9 cellular contexts compared by ENCODE assay signal in the genomic region with DNA sequence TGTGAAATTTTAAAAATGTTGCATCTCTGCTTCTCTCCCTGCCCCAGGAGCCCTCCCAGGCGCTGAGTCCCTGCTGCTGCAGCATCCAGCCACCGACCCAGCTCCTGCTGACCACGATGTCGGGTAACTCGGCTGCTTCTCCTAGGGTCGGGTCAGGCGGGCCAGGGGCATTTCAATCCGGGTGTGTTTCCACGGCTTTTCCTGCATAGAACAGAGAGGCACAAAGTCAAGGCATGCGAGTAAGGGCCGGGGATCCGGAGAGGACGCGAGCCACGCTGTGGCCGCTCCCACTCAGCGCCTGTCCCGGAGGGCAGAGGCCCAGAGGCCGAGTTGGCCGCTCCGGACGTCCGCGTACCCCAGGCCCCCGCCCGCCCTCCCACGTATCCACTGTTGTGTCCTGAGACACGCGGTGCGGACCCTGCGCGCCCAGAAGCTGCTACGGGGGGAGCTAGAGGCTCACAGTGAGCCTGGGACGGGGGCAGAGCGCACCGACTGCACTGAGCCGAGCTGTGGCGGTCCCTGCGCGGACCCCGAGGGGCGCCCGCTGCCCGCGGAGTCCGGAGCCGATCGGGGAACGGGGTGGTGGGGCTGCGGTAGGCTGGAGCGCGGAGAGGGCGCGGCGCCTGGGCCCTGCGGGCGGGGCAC. TPM values are rescaled to one million over a fixed set of nuclear protein-coding genes. Genes with fewer than 3 reads are reported as not detected.
DNase-seq lines count a peak whose midpoint lies in the region; ATAC-seq, FAIRE-seq and TF ChIP-seq lines count a peak whose summit lies in the region.
"Had no signal": no experiment of that assay in that cellular context is flagged by ENCODE, and none has a peak within 500 bp of the region (broad histone marks: within the 10 kb centered on the region; RNA-seq: fewer than 3 reads in every experiment).

A gene with protein sequence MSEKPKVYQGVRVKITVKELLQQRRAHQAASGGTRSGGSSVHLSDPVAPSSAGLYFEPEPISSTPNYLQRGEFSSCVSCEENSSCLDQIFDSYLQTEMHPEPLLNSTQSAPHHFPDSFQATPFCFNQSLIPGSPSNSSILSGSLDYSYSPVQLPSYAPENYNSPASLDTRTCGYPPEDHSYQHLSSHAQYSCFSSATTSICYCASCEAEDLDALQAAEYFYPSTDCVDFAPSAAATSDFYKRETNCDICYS (plus strand): TSS at position 81 of the 645 bp plus-strand sequence. CDS start 36 bp downstream, at position 117.

- H3K4me3 ChIP-seq in keratinocyte (ENCODE audit: control insufficient read depth in 2 of 3, extremely low read depth in 1 of 3, insufficient read depth in 2 of 3, low read depth in 1 of 3, low read length in 3 of 3) (peak within 1 kb of the TSS; percentile 38 to 61 (median 41)), subcutaneous abdominal adipose tissue (ENCODE audit: low read depth in 1 of 5, low read length in 5 of 5) (peak within 1 kb of the TSS in 4 of 5 donors; percentile 62 to 73 (median 70))

- H3K4me1 Mint-ChIP-seq in activated T-cell treated with anti-CD3 and anti-CD28 coated beads, Interleukin-2, amount 50 U/mL, for 4 hours (ENCODE audit: low read depth): peaks cover 2% of the 10 kb centered on the region
- peaks cover 4% of the 10 kb centered on the region for H3K4me1 Mint-ChIP-seq in activated T-helper 2 cell treated with anti-CD3 and anti-CD28 coated beads, Interferon-gamma antibody, Interleukin-2, Interleukin-4, amounts not matched to agents 10 μg/mL and 5 μg/mL and 100 μg/mL, durations not matched to agents 14 hours and 24 hours and 36 hours (ENCODE audit: low read depth)
- H3K4me1 Mint-ChIP-seq in effector memory CD8-positive, alpha-beta T cell (ENCODE audit: low read depth in 2 of 2): no peaks in the 10 kb centered on the region

- H4K20me1 ChIP-seq in keratinocyte (ENCODE audit: control insufficient read depth, extremely low read depth, insufficient read depth, low read length): no peaks in the 10 kb centered on the region

- no peaks in the 10 kb centered on the region for H3K9me1 ChIP-seq in keratinocyte (ENCODE audit: control insufficient read depth, extremely low read depth, insufficient read depth, low read length)

- H3K36me3 ChIP-seq in keratinocyte (ENCODE audit: control insufficient read depth in 2 of 2, extremely low read depth in 1 of 2, insufficient read depth in 2 of 2, low read length in 2 of 2) (no peaks in the 10 kb centered on the region), subcutaneous abdominal adipose tissue (ENCODE audit: control insufficient read depth in 5 of 5, insufficient read depth in 5 of 5, low read length in 5 of 5) (no peaks in the 10 kb centered on the region)

- DNase-seq in activated T-cell treated with anti-CD3 and anti-CD28 coated beads, Interleukin-2, amount 50 U/mL, for 4 hours: no peak
- no peak for DNase-seq in activated T-cell treated with anti-CD3 and anti-CD28 coated beads for 4 hours
- no peak for DNase-seq in activated T-helper 2 cell treated with anti-CD3 and anti-CD28 coated beads, Interferon-gamma antibody, Interleukin-2, Interleukin-4, amounts not matched to agents 10 μg/mL and 5 μg/mL and 100 μg/mL, durations not matched to agents 14 hours and 24 hours and 36 hours (ENCODE audit: low spot score)
- no peak for DNase-seq in keratinocyte (ENCODE audit: low read depth, low spot score)
- no peak for DNase-seq in effector memory CD8-positive, alpha-beta T cell
- DNase-seq in NOMO-1 (lab: John Stamatoyannopoulos, UW; ENCODE audit: unreplicated experiment in 2 of 2): no peak
- DNase-seq in GDM1 (lab: John Stamatoyannopoulos, UW): no peak
- DNase-seq: CD4-positive, CD25-positive, alpha-beta regulatory T cell had no signal

- H3K27me3 Mint-ChIP-seq in activated T-cell treated with anti-CD3 and anti-CD28 coated beads, Interleukin-2, amount 50 U/mL, for 4 hours (ENCODE audit: low read depth): peaks cover 41% of the 10 kb centered on the region
- peaks cover 51% of the 10 kb centered on the region for H3K27me3 Mint-ChIP-seq in activated T-helper 2 cell treated with anti-CD3 and anti-CD28 coated beads, Interferon-gamma antibody, Interleukin-2, Interleukin-4, amounts not matched to agents 10 μg/mL and 5 μg/mL and 100 μg/mL, durations not matched to agents 14 hours and 24 hours and 36 hours (ENCODE audit: low read depth)
- peaks cover 37 to 54% of the 10 kb centered on the region in 2 donors for H3K27me3 Mint-ChIP-seq in effector memory CD8-positive, alpha-beta T cell

- peak within 1 kb of the TSS; percentile 75 for H2AFZ ChIP-seq in keratinocyte (ENCODE audit: control insufficient read depth, low read length)

- H3K9ac ChIP-seq in keratinocyte (ENCODE audit: control insufficient read depth, extremely low read depth, insufficient read depth, low read length) (no peak within 1 kb of the TSS), subcutaneous abdominal adipose tissue (ENCODE audit: low read length in 5 of 5) (peak within 1 kb of the TSS in 4 of 5 donors; percentile 53 to 75 (median 60))

- H3K27me3 ChIP-seq in keratinocyte (ENCODE audit: control insufficient read depth, extremely low read depth, insufficient read depth, low read length): peaks cover 38% of the 10 kb centered on the region
- peaks cover 0 to 9% (median 0%) of the 10 kb centered on the region in 5 donors for H3K27me3 ChIP-seq in subcutaneous abdominal adipose tissue (ENCODE audit: control insufficient read depth in 5 of 5, insufficient read depth in 4 of 5, low read length in 5 of 5)

- dilution Hi-C loops in keratinocyte (cut with MboI; ENCODE audit: extremely low pct_ligation_motif_present, low sequenced_read_pairs): loop anchor here (25.0 kb wide), 1 partner anchor 139 kb away; no protein-coding TSS in a partner anchor

- H3K27ac Mint-ChIP-seq in activated T-helper 2 cell treated with anti-CD3 and anti-CD28 coated beads, Interferon-gamma antibody, Interleukin-2, Interleukin-4, amounts not matched to agents 10 μg/mL and 5 μg/mL and 100 μg/mL, durations not matched to agents 14 hours and 24 hours and 36 hours: no peak within 1 kb of the TSS
- H3K27ac Mint-ChIP-seq in effector memory CD8-positive, alpha-beta T cell: no peak within 1 kb of the TSS
- H3K27ac Mint-ChIP-seq: CD4-positive, CD25-positive, alpha-beta regulatory T cell had no signal

- H3K9me3 ChIP-seq in keratinocyte (ENCODE audit: control insufficient read depth, low read depth, low read length) (no peaks in the 10 kb centered on the region), subcutaneous abdominal adipose tissue (ENCODE audit: control insufficient read depth in 5 of 5, low read length in 5 of 5) (no peaks in the 10 kb centered on the region)

- FAIRE-seq in keratinocyte (lab: Jason Lieb, UNC): no peak

- no peaks in the 10 kb centered on the region for H3K79me2 ChIP-seq in keratinocyte (ENCODE audit: control insufficient read depth, insufficient read depth, low read length)

- peak within 1 kb of the TSS; percentile 71 for H3K4me2 ChIP-seq in keratinocyte (ENCODE audit: control insufficient read depth, extremely low read depth, insufficient read depth, low read depth, low read length)

- H3K36me3 Mint-ChIP-seq in activated T-cell treated with anti-CD3 and anti-CD28 coated beads, Interleukin-2, amount 50 U/mL, for 4 hours (ENCODE audit: insufficient read depth): no peaks in the 10 kb centered on the region
- no peaks in the 10 kb centered on the region for H3K36me3 Mint-ChIP-seq in activated T-helper 2 cell treated with anti-CD3 and anti-CD28 coated beads, Interferon-gamma antibody, Interleukin-2, Interleukin-4, amounts not matched to agents 10 μg/mL and 5 μg/mL and 100 μg/mL, durations not matched to agents 14 hours and 24 hours and 36 hours (ENCODE audit: low read depth)
- no peaks in the 10 kb centered on the region for H3K36me3 Mint-ChIP-seq in effector memory CD8-positive, alpha-beta T cell (ENCODE audit: insufficient read depth)
- H3K36me3 Mint-ChIP-seq: CD4-positive, CD25-positive, alpha-beta regulatory T cell had no signal

- H3K27ac ChIP-seq in keratinocyte (ENCODE audit: control insufficient read depth, insufficient read depth, low read length) (no peak within 1 kb of the TSS), subcutaneous abdominal adipose tissue (ENCODE audit: low read depth, low read length) (no peak within 1 kb of the TSS)

- no peak within 1 kb of the TSS for H3K4me3 Mint-ChIP-seq in activated T-cell treated with anti-CD3 and anti-CD28 coated beads, Interleukin-2, amount 50 U/mL, for 4 hours
- H3K4me3 Mint-ChIP-seq in activated T-helper 2 cell treated with anti-CD3 and anti-CD28 coated beads, Interferon-gamma antibody, Interleukin-2, Interleukin-4, amounts not matched to agents 10 μg/mL and 5 μg/mL and 100 μg/mL, durations not matched to agents 14 hours and 24 hours and 36 hours (ENCODE audit: low read depth): peak within 1 kb of the TSS; percentile 41
- H3K4me3 Mint-ChIP-seq in effector memory CD8-positive, alpha-beta T cell: no peak within 1 kb of the TSS
- H3K4me3 Mint-ChIP-seq: CD4-positive, CD25-positive, alpha-beta regulatory T cell had no signal

- no peaks in the 10 kb centered on the region for H3K9me3 Mint-ChIP-seq in activated T-cell treated with anti-CD3 and anti-CD28 coated beads, Interleukin-2, amount 50 U/mL, for 4 hours
- H3K9me3 Mint-ChIP-seq in activated T-helper 2 cell treated with anti-CD3 and anti-CD28 coated beads, Interferon-gamma antibody, Interleukin-2, Interleukin-4, amounts not matched to agents 10 μg/mL and 5 μg/mL and 100 μg/mL, durations not matched to agents 14 hours and 24 hours and 36 hours: no peaks in the 10 kb centered on the region
- no peaks in the 10 kb centered on the region for H3K9me3 Mint-ChIP-seq in effector memory CD8-positive, alpha-beta T cell

- ATAC-seq in activated T-cell treated with anti-CD3 and anti-CD28 coated beads, Interleukin-2, amount 50 U/mL, for 4 hours: peak; percentile 20 to 41
- ATAC-seq in effector memory CD8-positive, alpha-beta T cell (replicated peaks): no peak

- no peak for TF ChIP-seq CTCF in keratinocyte (optimal IDR thresholded peaks at IDR 0.05 in 1 of 3, IDR thresholded peaks at IDR 0.05 in 1 of 3, conservative IDR thresholded peaks at IDR 0.05 in 1 of 3; ENCODE audit: extremely low read depth in 1 of 3, insufficient read depth in 2 of 3, low read length in 3 of 3)

- no peaks in the 10 kb centered on the region for H3K4me1 ChIP-seq in keratinocyte (ENCODE audit: control insufficient read depth, extremely low read depth, insufficient read depth, low read length)
- H3K4me1 ChIP-seq in subcutaneous abdominal adipose tissue (ENCODE audit: control insufficient read depth in 5 of 5, insufficient read depth in 5 of 5, low read length in 5 of 5): peaks cover 2 to 35% (median 29%) of the 10 kb centered on the region in 5 donors

- intact Hi-C loops in activated T-helper 2 cell treated with anti-CD3 and anti-CD28 coated beads, Interferon-gamma antibody, Interleukin-2, Interleukin-4, amounts not matched to agents 10 μg/mL and 5 μg/mL and 100 μg/mL, durations not matched to agents 14 hours and 24 hours and 36 hours (cut with micrococcal nuclease): no loop called here

RNA-seq across cellular contexts. Expression of the gene that starts here (rescaled TPM):
- total RNA-seq in activated T-cell treated with anti-CD3 and anti-CD28 coated beads, Interleukin-2, amount 50 U/mL, for 4 hours: not detected
- 0.16 TPM in 1 of 2 replicates, not detected in the other for total RNA-seq in activated T-helper 2 cell treated with anti-CD3 and anti-CD28 coated beads, Interferon-gamma antibody, Interleukin-2, Interleukin-4, amounts not matched to agents 10 μg/mL and 5 μg/mL and 100 μg/mL, durations not matched to agents 14 hours and 24 hours and 36 hours
- polyA plus RNA-seq in keratinocyte: not detected in 3 replicates
- not detected for polyA plus RNA-seq in keratinocyte (2011; ENCODE audit: low read depth)
- polyA plus RNA-seq in keratinocyte (2011; cell fraction: cytosol; rRNA removed): not detected in 2 replicates
- 0.13 TPM in 1 of 2 replicates, not detected in the other for polyA plus RNA-seq in keratinocyte (2011; cell fraction: nucleus; rRNA removed)
- polyA plus RNA-seq in keratinocyte (2012; ENCODE audit: low replicate concordance): not detected in 2 replicates
- not detected in 3 replicates for polyA minus RNA-seq in keratinocyte
- not detected for polyA minus RNA-seq in keratinocyte (2011; cell fraction: cytosol; rRNA and poly(A)+ RNA removed)
- not detected in 2 replicates for polyA minus RNA-seq in keratinocyte (2011; cell fraction: nucleus; rRNA and poly(A)+ RNA removed)
- total RNA-seq: CD4-positive, CD25-positive, alpha-beta regulatory T cell had no signal
- polyA plus RNA-seq: CD4-positive, CD25-positive, alpha-beta regulatory T cell had no signal

Comparison
In these comparisons a context has a peak if more than half of its experiments do, and no peak if none do; other contexts are left out.
1. Peak in ATAC-seq in activated T-cell treated with anti-CD3 and anti-CD28 coated beads, Interleukin-2, amount 50 U/mL, for 4 hours; RNA of the gene not detected or under 1 TPM.